ENCODE assay signal across 8 cellular contexts in genomic region chr18:25230658-25231326, GRCh38.
DNase-seq lines count a peak whose midpoint lies in the region; ATAC-seq and TF ChIP-seq lines count a peak whose summit lies in the region.

No MANE protein-coding gene starts in this region.

- WGBS in sigmoid colon, 2 donors, result 36 to 63% methylated on average over 10 of the region's 10 CpGs

- ATAC-seq in GM19043 (IDR thresholded peaks at IDR 0.05; ENCODE audit: low read depth, unreplicated experiment), result peak; percentile 65
- no peak for ATAC-seq in HG03045 (IDR thresholded peaks at IDR 0.05; ENCODE audit: unreplicated experiment)

- peak overlapping the region; percentile 65 for H3K27ac ChIP-seq in cardiac muscle cell
- peak overlapping the region; percentile 48 to 70 (median 60) for H3K27ac ChIP-seq in sigmoid colon

- TF ChIP-seq CTCF in WI38 (IDR thresholded peaks at IDR 0.05; ENCODE audit: low read depth, low read length) (no peak), cardiac muscle cell (IDR thresholded peaks at IDR 0.05; ENCODE audit: low read depth, low read length) (no peak), sigmoid colon (IDR thresholded peaks at IDR 0.05) (no peak)

- no peaks in the 10 kb centered on the region for H3K9me3 ChIP-seq in cardiac muscle cell (ENCODE audit: low read depth)
- no peaks in the 10 kb centered on the region for H3K9me3 ChIP-seq in sigmoid colon

- H3K4me1 ChIP-seq in cardiac muscle cell (ENCODE audit: low read depth), result peaks cover 66% of the 10 kb centered on the region
- H3K4me1 ChIP-seq in sigmoid colon, result peaks cover 0 to 22% (median 22%) of the 10 kb centered on the region in 4 donors

- no peaks in the 10 kb centered on the region for H3K27me3 ChIP-seq in cardiac muscle cell
- H3K27me3 ChIP-seq in sigmoid colon, result no peaks in the 10 kb centered on the region

- peaks cover 15% of the 10 kb centered on the region for H3K36me3 ChIP-seq in cardiac muscle cell
- no peaks in the 10 kb centered on the region for H3K36me3 ChIP-seq in sigmoid colon

- intact Hi-C loops in sigmoid colon (cut with DNase I), result loop anchor here (5.0 kb wide), 1 partner anchor 122 kb away; the partner anchor contains the start of gene ZNF521

- DNase-seq in cardiac muscle cell (ENCODE audit: low read depth in 1 of 2, low spot score in 1 of 2), result peak in 1 of 2 donors; percentile 93
- peak; percentile 93 for DNase-seq in sigmoid colon
- DNase-seq in NAMALWA (ENCODE audit: low spot score), result no peak
- no peak for DNase-seq in kidney glomerular epithelial cell (lab: John Stamatoyannopoulos, UW)
- no peak for DNase-seq in GM19240 (ENCODE audit: insufficient read length, low spot score)

- no peak for TF ChIP-seq POLR2A in sigmoid colon (IDR thresholded peaks at IDR 0.05)

- peak in 1 of 4 donors; percentile 22 for TF ChIP-seq EP300 in sigmoid colon (IDR thresholded peaks at IDR 0.05)

- H3K4me3 ChIP-seq in WI38 (ENCODE audit: low read depth, low read length), result peak overlapping the region; percentile 37
- H3K4me3 ChIP-seq in cardiac muscle cell, result no peak overlapping the region
- peak overlapping the region in 2 of 4 donors; percentile 6 to 8 for H3K4me3 ChIP-seq in sigmoid colon
